In genomic region chr6:150881911-150882481, GRCh38 we compare ENCODE assay signal across 8 cellular contexts. TPM values are rescaled to one million over a fixed set of nuclear protein-coding genes. Genes with fewer than 3 reads are reported as not detected.
DNase-seq lines count a peak whose midpoint lies in the region; ATAC-seq and TF ChIP-seq lines count a peak whose summit lies in the region.

No MANE protein-coding gene starts in this region.

- H3K9ac ChIP-seq in trophoblast cell (ENCODE audit: low read length) = no peak overlapping the region

- no peaks in the 10 kb centered on the region for H3K27me3 Mint-ChIP-seq in effector memory CD8-positive, alpha-beta T cell

- H3K27ac Mint-ChIP-seq in effector memory CD8-positive, alpha-beta T cell = no peak overlapping the region

- WGBS in trophoblast cell (ENCODE audit: extremely low coverage, insufficient coverage, insufficient read length) = no CpG with 5 or more reads among the region's 3 CpGs

- H3K4me1 ChIP-seq in trophoblast cell (ENCODE audit: control insufficient read depth in 1 of 2, insufficient read depth in 2 of 2, low read length in 2 of 2) = peaks cover 6 to 7% of the 10 kb centered on the region in 2 experiments

- H3K4me2 ChIP-seq in trophoblast cell (ENCODE audit: low read length) = no peak overlapping the region

- no peaks in the 10 kb centered on the region for H3K27me3 ChIP-seq in trophoblast cell (ENCODE audit: insufficient read depth, low read length)

- H4K91ac ChIP-seq in trophoblast cell (ENCODE audit: low read depth, low read length) = no peak overlapping the region

- no peak overlapping the region for H3K14ac ChIP-seq in trophoblast cell (ENCODE audit: low read length)

- no peak overlapping the region for H3K18ac ChIP-seq in trophoblast cell (ENCODE audit: low read length)

- no peak overlapping the region for H2BK120ac ChIP-seq in trophoblast cell (ENCODE audit: insufficient read depth, low read length, poor library complexity)

- in situ Hi-C loops in SK-MEL-5 (cut with HindIII; ENCODE audit: low pct_unique_long_range_greater_than_20kb, low sequenced_read_pairs) = no loop called here

- peaks cover 4% of the 10 kb centered on the region for H3K79me1 ChIP-seq in trophoblast cell (ENCODE audit: low read length)

- no peaks in the 10 kb centered on the region for H3K4me1 Mint-ChIP-seq in effector memory CD8-positive, alpha-beta T cell (ENCODE audit: low read depth in 2 of 2)

- H3K4me3 Mint-ChIP-seq in effector memory CD8-positive, alpha-beta T cell = no peak overlapping the region

- H3K36me3 Mint-ChIP-seq in effector memory CD8-positive, alpha-beta T cell (ENCODE audit: insufficient read depth) = peaks cover 9% of the 10 kb centered on the region

- H3K36me3 ChIP-seq in trophoblast cell (ENCODE audit: control insufficient read depth in 1 of 2, insufficient read depth in 2 of 2, low read length in 2 of 2) = peaks cover 16 to 18% of the 10 kb centered on the region in 2 experiments

- DNase-seq in Daoy (ENCODE audit: low read depth) (peak; percentile 84), SK-MEL-5 (ENCODE audit: low read depth, low spot score) (peak; percentile 100), fibroblast of villous mesenchyme (ENCODE audit: low read depth) (peak; percentile 97), trophoblast cell (peak; percentile 82 to 85), NAMALWA (ENCODE audit: low spot score) (no peak)
- no peak for DNase-seq in effector memory CD8-positive, alpha-beta T cell

- no peak overlapping the region for H3K4me3 ChIP-seq in fibroblast of villous mesenchyme (ENCODE audit: low read depth, low read length)
- no peak overlapping the region for H3K4me3 ChIP-seq in trophoblast cell (ENCODE audit: low read depth, low read length)

- H2AK5ac ChIP-seq in trophoblast cell (ENCODE audit: low read length) = no peak overlapping the region

- H3K23ac ChIP-seq in trophoblast cell (ENCODE audit: low read length) = no peak overlapping the region

- H3K9me3 ChIP-seq in trophoblast cell (ENCODE audit: insufficient read depth, low read depth, low read length) = no peaks in the 10 kb centered on the region

- no peak for TF ChIP-seq CTCF in fibroblast of villous mesenchyme (IDR thresholded peaks at IDR 0.05; ENCODE audit: insufficient read depth, low read depth, low read length)

- no peak overlapping the region for H2BK12ac ChIP-seq in trophoblast cell (ENCODE audit: low read length)

- no peak overlapping the region for H2BK5ac ChIP-seq in trophoblast cell (ENCODE audit: low read depth, low read length, poor library complexity)

- H3K9me3 Mint-ChIP-seq in effector memory CD8-positive, alpha-beta T cell = no peaks in the 10 kb centered on the region

- H4K8ac ChIP-seq in trophoblast cell (ENCODE audit: low read depth, low read length) = no peak overlapping the region

- no peaks in the 10 kb centered on the region for H3K79me2 ChIP-seq in trophoblast cell (ENCODE audit: control insufficient read depth, insufficient read depth, low read length, poor library complexity)

- ATAC-seq in HG03378 (IDR thresholded peaks at IDR 0.05; ENCODE audit: unreplicated experiment) (no peak), HG03025 (IDR thresholded peaks at IDR 0.05; ENCODE audit: low FRiP score, unreplicated experiment) (no peak)
- ATAC-seq in effector memory CD8-positive, alpha-beta T cell (replicated peaks) = no peak

- H3K27ac ChIP-seq in trophoblast cell (ENCODE audit: low read depth, low read length) = peak overlapping the region; percentile 58

- no peak overlapping the region for H2AFZ ChIP-seq in trophoblast cell (ENCODE audit: insufficient read depth, low read length, poor library complexity)

- no peak overlapping the region for H3K4ac ChIP-seq in trophoblast cell (ENCODE audit: low read depth, low read length)

- no peak overlapping the region for H4K12ac ChIP-seq in trophoblast cell (ENCODE audit: low read depth, low read length)

RNA-seq across cellular contexts. Expression of gene MTHFD1L, which starts 16.5 kb away (rescaled TPM):
- total RNA-seq in Daoy (2014; rRNA removed; shearing (Covaris generic)) = 17.8 and 21.6 TPM in 2 replicates
- total RNA-seq in SK-MEL-5 (2014; rRNA removed; shearing (Covaris generic)) = 32.0 and 32.9 TPM in 2 replicates
- polyA plus RNA-seq in SK-MEL-5 (2015; cell fraction: cytosol; rRNA removed) = 58.3 and 81.6 TPM in 2 replicates
- 57.5 and 58.6 TPM in 2 replicates for polyA plus RNA-seq in SK-MEL-5 (2015; cell fraction: nucleus; rRNA removed)
- total RNA-seq in fibroblast of villous mesenchyme = 43.2 and 56.0 TPM in 2 replicates
- polyA plus RNA-seq in trophoblast cell (2013) = 61.3 and 64.0 TPM in 2 replicates

Comparison
In these comparisons a context has a peak if more than half of its experiments do, and no peak if none do; other contexts are left out.
1. DNase-seq: peak in Daoy (single experiment), SK-MEL-5 (single experiment), fibroblast of villous mesenchyme (single experiment) and trophoblast cell (2 of 2); none in NAMALWA (single experiment) and effector memory CD8-positive, alpha-beta T cell (0 of 3).